1 cellular context compared by ENCODE assay signal in genomic region chr1:192691041-192691440, GRCh38.
TF ChIP-seq lines count a peak whose summit lies in the region.

No MANE protein-coding gene starts in this region.

TF ChIP-seq in WTC11, 78 proteins besides CTCF, POLR2A, EP300 and RAD21 (continued from another document):
- TF ChIP-seq USF2 (CRISPR knock-in tag; IDR thresholded peaks at IDR 0.05) (no peak), PRRX2 (CRISPR knock-in tag; IDR thresholded peaks at IDR 0.05) (no peak), MXD4 (CRISPR knock-in tag; IDR thresholded peaks at IDR 0.05; ENCODE audit: borderline replicate concordance) (no peak)
TF ChIP-seq in WTC11: peak in this region for 0.
